ENCODE assay signal across 1 cellular context in genomic region chr3:45992133-45992729, GRCh38.
TF ChIP-seq lines count a peak whose summit lies in the region.

No MANE protein-coding gene starts in this region.

TF ChIP-seq in GM23338, 12 proteins besides CTCF, POLR2A, EP300 and RAD21:
- TF ChIP-seq EZH2 (IDR thresholded peaks at IDR 0.05; ENCODE audit: low read depth, unreplicated experiment) (no peak), EZH2phosphoT487 (IDR thresholded peaks at IDR 0.05; ENCODE audit: unreplicated experiment) (no peak), NANOG (IDR thresholded peaks at IDR 0.05; ENCODE audit: borderline replicate concordance) (no peak), ZNF331 (CRISPR knock-in tag; IDR thresholded peaks at IDR 0.05; ENCODE audit: low read depth) (no peak), ZNF114 (CRISPR knock-in tag; IDR thresholded peaks at IDR 0.05) (no peak), STAT1 (IDR thresholded peaks at IDR 0.05; ENCODE audit: unreplicated experiment) (no peak), CREB1 (CRISPR knock-in tag; IDR thresholded peaks at IDR 0.05; ENCODE audit: low read depth) (no peak), JUNB (IDR thresholded peaks at IDR 0.05; ENCODE audit: unreplicated experiment) (no peak), REST (IDR thresholded peaks at IDR 0.05; ENCODE audit: unreplicated experiment) (no peak), POLR2AphosphoS5 (IDR thresholded peaks at IDR 0.05; ENCODE audit: low read depth) (no peak), ETS1 (IDR thresholded peaks at IDR 0.05) (no peak), ZNF462 (CRISPR knock-in tag; IDR thresholded peaks at IDR 0.05) (no peak)
TF ChIP-seq in GM23338: peak in this region for 0.
